Comparison of ENCODE assay signal across 8 cellular contexts in genomic region chr12:16939871-16940306, GRCh38.
DNase-seq lines count a peak whose midpoint lies in the region; ATAC-seq and TF ChIP-seq lines count a peak whose summit lies in the region.

No MANE protein-coding gene starts in this region.

- intact Hi-C loops in left ventricle myocardium inferior (cut with micrococcal nuclease) (no loop called here), left cardiac atrium (cut with DNase I) (no loop called here)

- in situ Hi-C loops in HAP-1 (cut with MboI; ENCODE audit: low sequenced_read_pairs): no loop called here

- DNase-seq in cardiac muscle cell (ENCODE audit: low read depth in 1 of 2, low spot score in 1 of 2) (peak; percentile 57 to 66), left ventricle myocardium inferior (no peak), HAP-1 (ENCODE audit: low spot score in 2 of 2) (peak; percentile 82 to 85), OCI-M1 (lab: John Stamatoyannopoulos, UW) (peak; percentile 92), epithelial cell of esophagus (ENCODE audit: low read depth) (peak; percentile 92), renal cortical epithelial cell (ENCODE audit: low read depth) (peak; percentile 85), left cardiac atrium (no peak)
- DNase-seq in Jurkat, Clone E6-1 (ENCODE audit: low read depth, low spot score): peak; percentile 86

- H3K27me3 ChIP-seq in cardiac muscle cell (no peaks in the 10 kb centered on the region), left ventricle myocardium inferior (ENCODE audit: low read depth) (no peaks in the 10 kb centered on the region), HAP-1 (ENCODE audit: low read depth) (no peaks in the 10 kb centered on the region)

- H3K4me3 ChIP-seq in cardiac muscle cell: no peak overlapping the region
- H3K4me3 ChIP-seq in left ventricle myocardium inferior: no peak overlapping the region
- no peak overlapping the region for H3K4me3 ChIP-seq in HAP-1
- H3K4me3 ChIP-seq in Jurkat, Clone E6-1 (ENCODE audit: low read length): no peak overlapping the region
- H3K4me3 ChIP-seq in epithelial cell of esophagus (ENCODE audit: low read length): no peak overlapping the region

- TF ChIP-seq CTCF in cardiac muscle cell (IDR thresholded peaks at IDR 0.05; ENCODE audit: low read depth, low read length) (peak; percentile 56), left ventricle myocardium inferior (IDR thresholded peaks at IDR 0.05; ENCODE audit: borderline replicate concordance) (no peak), epithelial cell of esophagus (IDR thresholded peaks at IDR 0.05; ENCODE audit: insufficient read depth, low read depth, low read length, missing control alignments) (peak; percentile 100)

- H3K36me3 ChIP-seq in cardiac muscle cell (no peaks in the 10 kb centered on the region), left ventricle myocardium inferior (no peaks in the 10 kb centered on the region), HAP-1 (replicated peaks) (no peaks in the 10 kb centered on the region)

- H3K9me3 ChIP-seq in cardiac muscle cell (ENCODE audit: low read depth): no peaks in the 10 kb centered on the region
- peaks cover 67% of the 10 kb centered on the region for H3K9me3 ChIP-seq in left ventricle myocardium inferior (replicated peaks)
- no peaks in the 10 kb centered on the region for H3K9me3 ChIP-seq in HAP-1

- H3K27ac ChIP-seq in cardiac muscle cell (no peak overlapping the region), left ventricle myocardium inferior (replicated peaks) (no peak overlapping the region)

- H3K4me1 ChIP-seq in cardiac muscle cell (ENCODE audit: low read depth) (no peaks in the 10 kb centered on the region), left ventricle myocardium inferior (no peaks in the 10 kb centered on the region), HAP-1 (peaks cover 2% of the 10 kb centered on the region; the same call in 1 of the 2 replicates)

- no peak for ATAC-seq in left cardiac atrium

Comparison
In these comparisons a context has a peak if more than half of its experiments do, and no peak if none do; other contexts are left out.
1. DNase-seq: peak in cardiac muscle cell (2 of 2), HAP-1 (2 of 2), Jurkat, Clone E6-1 (single experiment), OCI-M1 (single experiment), epithelial cell of esophagus (single experiment) and renal cortical epithelial cell (single experiment); none in left ventricle myocardium inferior (single experiment) and left cardiac atrium (single experiment).